In the genomic region with DNA sequence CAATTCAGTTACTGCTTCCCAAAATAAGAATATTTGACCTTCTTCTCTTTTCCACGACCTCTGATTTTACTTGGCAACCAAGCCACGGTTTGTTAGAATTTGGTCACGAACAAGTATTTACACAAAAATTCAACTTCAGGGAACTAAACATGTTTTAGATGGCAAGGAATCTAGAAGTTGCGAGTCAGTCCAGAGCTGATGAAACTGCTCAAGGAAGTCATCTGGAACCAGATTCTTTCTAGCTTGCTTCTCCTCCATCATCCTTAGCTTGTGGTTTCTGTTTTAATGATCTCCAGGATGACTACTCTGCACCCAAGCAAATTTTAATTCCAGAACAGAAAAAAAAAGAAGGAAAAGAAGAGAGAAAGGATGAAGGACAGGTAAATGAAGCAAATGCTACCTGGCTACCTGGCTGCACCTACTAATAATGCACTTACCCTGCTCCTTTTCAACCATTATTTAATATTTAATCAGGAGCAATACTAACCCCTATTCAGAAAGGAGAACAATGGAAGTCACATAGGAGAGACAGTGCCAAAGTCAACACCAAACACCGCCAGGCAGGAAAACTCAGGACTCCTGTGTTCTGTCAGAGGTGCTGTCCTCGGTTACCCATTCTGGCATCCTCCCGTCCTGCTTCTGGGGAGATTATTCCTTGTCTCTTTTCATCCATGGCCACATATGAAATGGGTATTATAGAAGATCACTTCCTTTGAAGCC, we compare ENCODE assay signal across 18 cellular contexts. TPM values are rescaled to one million over a fixed set of nuclear protein-coding genes. Genes with fewer than 3 reads are reported as not detected.
DNase-seq lines count a peak whose midpoint lies in the region; ATAC-seq and TF ChIP-seq lines count a peak whose summit lies in the region.
"Had no signal": no experiment of that assay in that cellular context is flagged by ENCODE, and none has a peak within 500 bp of the region (broad histone marks: within the 10 kb centered on the region; RNA-seq: fewer than 3 reads in every experiment).

No MANE protein-coding gene starts in this region.

- no peaks in the 10 kb centered on the region for H3K36me3 ChIP-seq in fibroblast of lung (ENCODE audit: control insufficient read depth, insufficient read depth, low read length)
- no peaks in the 10 kb centered on the region for H3K36me3 ChIP-seq in hepatocyte (replicated peaks; ENCODE audit: insufficient read depth, low read depth)
- H3K36me3 ChIP-seq: gastroesophageal sphincter, SJSA1, vagina had no signal

- H2AFZ ChIP-seq in fibroblast of lung (ENCODE audit: low read length) (no peak overlapping the region), hepatocyte (no peak overlapping the region)

- in situ Hi-C loops in ACHN (cut with HindIII; ENCODE audit: low pct_ligation_motif_present, low pct_unique_long_range_greater_than_20kb, low sequenced_read_pairs), result no loop called here

- TF ChIP-seq CTCF in fibroblast of lung (conservative IDR thresholded peaks at IDR 0.05 in 1 of 2, IDR thresholded peaks at IDR 0.05 in 1 of 2; ENCODE audit: low read depth in 1 of 2, low read length in 2 of 2), result no peak
- no peak for TF ChIP-seq CTCF in hepatocyte (IDR thresholded peaks at IDR 0.05; ENCODE audit: poor library complexity)

- H3K9me2 ChIP-seq in hepatocyte (replicated peaks; ENCODE audit: insufficient read depth), result no peaks in the 10 kb centered on the region

- H3K27me3 ChIP-seq in fibroblast of lung (ENCODE audit: control insufficient read depth, insufficient read depth, low read length) (no peaks in the 10 kb centered on the region), hepatocyte (no peaks in the 10 kb centered on the region)
- H3K27me3 ChIP-seq: SJSA1, vagina had no signal

- no peak overlapping the region for H3K4me2 ChIP-seq in fibroblast of lung (ENCODE audit: extremely low read depth, insufficient read depth, low read length)
- H3K4me2 ChIP-seq in hepatocyte, result no peak overlapping the region

- H3K27ac ChIP-seq in fibroblast of lung (ENCODE audit: insufficient read depth, low read length) (peak overlapping the region; percentile 9), hepatocyte (no peak overlapping the region)
- H3K27ac ChIP-seq: gastroesophageal sphincter, SJSA1, vagina had no signal

- no peaks in the 10 kb centered on the region for H3K9me3 ChIP-seq in fibroblast of lung (ENCODE audit: control insufficient read depth, insufficient read depth, low read depth, low read length)
- H3K9me3 ChIP-seq in hepatocyte (ENCODE audit: low read depth), result no peaks in the 10 kb centered on the region
- H3K9me3 ChIP-seq: gastroesophageal sphincter, SJSA1, vagina had no signal

- H4K20me1 ChIP-seq in fibroblast of lung (ENCODE audit: control insufficient read depth, extremely low read depth, insufficient read depth, low read length), result no peaks in the 10 kb centered on the region
- H4K20me1 ChIP-seq in hepatocyte (ENCODE audit: insufficient read depth, poor library complexity, severe bottlenecking), result no peaks in the 10 kb centered on the region

- H3K4me3 ChIP-seq in fibroblast of lung (replicated peaks in 1 of 4; ENCODE audit: control extremely low read depth in 1 of 4, insufficient read depth in 1 of 4, low read depth in 3 of 4, low read length in 4 of 4) (no peak overlapping the region), hepatocyte (no peak overlapping the region)
- H3K4me3 ChIP-seq: gastroesophageal sphincter, SJSA1, vagina had no signal

- DNase-seq in ACHN (peak; percentile 12), EL (peak; percentile 60), NCI-H748 (lab: John Stamatoyannopoulos, UW; ENCODE audit: unreplicated experiment) (peak; percentile 62), fibroblast of lung (ENCODE audit: low read depth in 2 of 2) (peak; percentile 30 to 51), hepatocyte (ENCODE audit: low spot score) (no peak), NCI-H2107 (lab: John Stamatoyannopoulos, UW) (no peak)
- no peak for DNase-seq in activated CD4-positive, alpha-beta T cell treated with anti-CD3 and anti-CD28 coated beads for 4 hours
- DNase-seq: activated CD4-positive, alpha-beta T cell treated with anti-CD3 and anti-CD28 coated beads for 36 hours; DMS79 treated with DMSO at 0.1 percent for 48 hours; effector memory CD4-positive, alpha-beta T cell; GOT3; MM.1S; natural killer cell had no signal

- H3K9ac ChIP-seq in fibroblast of lung (ENCODE audit: insufficient read depth, low read length), result no peak overlapping the region

- WGBS in hepatocyte (ENCODE audit: low lambda C conversion rate, missing lambda C conversion rate), result 83% methylated on average over 7 of the region's 7 CpGs

- H3K4me1 ChIP-seq in fibroblast of lung (ENCODE audit: control insufficient read depth, extremely low read depth, insufficient read depth, low read length) (peaks cover 12% of the 10 kb centered on the region), hepatocyte (ENCODE audit: insufficient read depth) (no peaks in the 10 kb centered on the region)
- H3K4me1 ChIP-seq: gastroesophageal sphincter, SJSA1, vagina had no signal

- ATAC-seq in HG02973 (IDR thresholded peaks at IDR 0.05; ENCODE audit: unreplicated experiment), result no peak
- ATAC-seq: activated CD4-positive, alpha-beta T cell treated with anti-CD3 and anti-CD28 coated beads for 36 hours; activated naive CD4-positive, alpha-beta T cell treated with anti-CD3 and anti-CD28 coated beads, Interleukin-2, amount 50 U/mL, for 72 hours; gastroesophageal sphincter; natural killer cell had no signal

- H3K79me2 ChIP-seq in fibroblast of lung (ENCODE audit: control insufficient read depth, insufficient read depth, low read length) (peaks cover 10% of the 10 kb centered on the region), hepatocyte (no peaks in the 10 kb centered on the region)

RNA-seq across cellular contexts. Expression of a gene that starts 54.2 kb away (rescaled TPM):
- 0.51 and 3.6 TPM in 2 replicates for total RNA-seq in fibroblast of lung
- polyA plus RNA-seq in fibroblast of lung, result 4.2 and 6.7 TPM in 2 replicates
- 2.2 and 3.7 TPM in 2 replicates for polyA plus RNA-seq in fibroblast of lung (2012)
- polyA minus RNA-seq in fibroblast of lung (ENCODE audit: low replicate concordance), result 1.0 TPM in 1 of 2 replicates, not detected in the other
- total RNA-seq in hepatocyte, result 0.73 and 1.1 TPM in 2 replicates
- polyA plus RNA-seq in hepatocyte, result 0.22 TPM in 1 of 2 replicates, not detected in the other
- total RNA-seq: activated CD4-positive, alpha-beta T cell treated with anti-CD3 and anti-CD28 coated beads for 36 hours; activated naive CD4-positive, alpha-beta T cell treated with anti-CD3 and anti-CD28 coated beads, Interleukin-2, amount 50 U/mL, for 72 hours; natural killer cell; vagina had no signal

Comparison
In these comparisons a context has a peak if more than half of its experiments do, and no peak if none do; other contexts are left out.
1. DNase-seq: peak in ACHN (single experiment), EL (single experiment), NCI-H748 (single experiment) and fibroblast of lung (2 of 2); none in hepatocyte (single experiment), NCI-H2107 (single experiment) and activated CD4-positive, alpha-beta T cell treated with anti-CD3 and anti-CD28 coated beads for 4 hours (0 of 2).